19 cellular contexts compared by ENCODE assay signal in the genomic region with DNA sequence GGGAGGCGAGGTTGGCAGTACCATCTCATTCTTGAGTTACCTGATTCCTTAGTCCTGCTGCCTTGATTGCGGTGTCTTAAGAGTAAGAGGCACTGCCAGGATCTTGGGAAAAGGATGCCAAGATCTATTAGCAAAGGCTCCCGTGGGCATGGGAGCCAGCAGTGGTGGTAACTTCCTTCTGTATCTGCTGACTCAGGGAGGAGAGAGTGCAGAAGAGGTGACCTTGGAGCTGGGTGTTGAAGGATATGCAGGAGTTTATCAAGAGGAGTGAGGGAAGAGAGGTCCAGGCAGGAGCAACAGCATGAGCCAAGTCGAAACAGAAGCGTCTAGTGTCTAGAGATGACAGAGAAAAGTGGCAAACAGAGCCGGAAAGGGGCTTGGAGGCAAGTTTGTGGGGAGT. TPM values are rescaled to one million over a fixed set of nuclear protein-coding genes. Genes with fewer than 3 reads are reported as not detected.
DNase-seq lines count a peak whose midpoint lies in the region; ATAC-seq and TF ChIP-seq lines count a peak whose summit lies in the region.
"Had no signal": no experiment of that assay in that cellular context is flagged by ENCODE, and none has a peak within 500 bp of the region (broad histone marks: within the 10 kb centered on the region; RNA-seq: fewer than 3 reads in every experiment).

No MANE protein-coding gene starts in this region.

- H4K20me1 ChIP-seq in osteoblast (ENCODE audit: insufficient read depth, low read length): peaks cover 4% of the 10 kb centered on the region

- ATAC-seq in HG03460 (IDR thresholded peaks at IDR 0.05; ENCODE audit: unreplicated experiment): no peak
- ATAC-seq in HG02884 (IDR thresholded peaks at IDR 0.05; ENCODE audit: unreplicated experiment): no peak
- ATAC-seq: left lobe of liver had no signal

- intact Hi-C loops in CD14-positive monocyte (cut with micrococcal nuclease) (loop anchor here in 1 of 2 donors (2.0 to 5.0 kb wide), 2 partner anchors 40 to 67 kb away; no protein-coding TSS in a partner anchor), MCF 10A (cut with micrococcal nuclease) (no loop called here)

- H3K9me3 Mint-ChIP-seq in CD14-positive monocyte (no peaks in the 10 kb centered on the region), IgD-negative memory B cell (no peaks in the 10 kb centered on the region), MCF 10A (ENCODE audit: unreplicated experiment) (no peaks in the 10 kb centered on the region)

- no peaks in the 10 kb centered on the region for H3K27me3 ChIP-seq in osteoblast (ENCODE audit: insufficient read depth, low read length)

- no peak for TF ChIP-seq CTCF in CD14-positive monocyte (IDR thresholded peaks at IDR 0.05)
- TF ChIP-seq CTCF in MCF 10A (IDR thresholded peaks at IDR 0.05; ENCODE audit: unreplicated experiment): no peak
- no peak for TF ChIP-seq CTCF in osteoblast (IDR thresholded peaks at IDR 0.05; ENCODE audit: extremely low read depth, low read depth, low read length)

- peaks cover 21% of the 10 kb centered on the region for H3K4me1 ChIP-seq in osteoblast (ENCODE audit: insufficient read depth, low read length)

- H3K79me2 ChIP-seq in osteoblast (ENCODE audit: insufficient read depth, low read length): no peaks in the 10 kb centered on the region

- DNase-seq in CD14-positive monocyte (ENCODE audit: low spot score) (no peak), MCF 10A (ENCODE audit: unreplicated experiment) (peak; percentile 21), osteoblast (ENCODE audit: insufficient read length, low spot score, missing footprints) (peak; percentile 56), NCI-H2081 treated with DMSO at 0.1 percent for 48 hours (lab: John Stamatoyannopoulos, UW) (no peak), SKM-1 (lab: John Stamatoyannopoulos, UW; ENCODE audit: unreplicated experiment) (no peak)
- DNase-seq: activated CD4-positive, CD25-positive, alpha-beta regulatory T cell; activated naive CD4-positive, alpha-beta T cell; DMS 273 treated with DMSO at 0.1 percent for 48 hours; GF-D8; GOT3; Karpas-422; stimulated activated CD4-positive, alpha-beta T cell treated with anti-CD3 and anti-CD28 coated beads, Interleukin-2, amount 100 ng/mL, for 48 hours had no signal

- H3K36me3 ChIP-seq in osteoblast (ENCODE audit: insufficient read depth, low read length): peaks cover 13% of the 10 kb centered on the region
- H3K36me3 ChIP-seq: thoracic aorta had no signal

- H3K4me3 Mint-ChIP-seq in CD14-positive monocyte: peak overlapping the region in 1 of 2 donors; percentile 70
- H3K4me3 Mint-ChIP-seq in IgD-negative memory B cell: peak overlapping the region in 3 of 4 donors; percentile 19 to 68 (median 58)
- no peak overlapping the region for H3K4me3 Mint-ChIP-seq in MCF 10A (ENCODE audit: unreplicated experiment)

- no peak overlapping the region for H3K27ac ChIP-seq in osteoblast (ENCODE audit: low read depth, low read length)
- H3K27ac ChIP-seq: thoracic aorta had no signal

- H2AFZ ChIP-seq in osteoblast (ENCODE audit: low read length): no peak overlapping the region

- POLR2A ChIA-PET in MCF 10A (lab: Yijun Ruan, JAX): interaction anchor here (0.7 to 4.3 kb wide), 3 partner anchors 32 to 57 kb away, joined by 4 to 22 read pairs (median 14); no protein-coding TSS in a partner anchor

- peaks cover 2 to 9% (median 8%) of the 10 kb centered on the region in 3 donors for H3K27me3 Mint-ChIP-seq in CD14-positive monocyte (ENCODE audit: low read depth in 3 of 3)
- H3K27me3 Mint-ChIP-seq in IgD-negative memory B cell: peaks cover 10% of the 10 kb centered on the region
- H3K27me3 Mint-ChIP-seq in MCF 10A (ENCODE audit: insufficient read depth, unreplicated experiment): no peaks in the 10 kb centered on the region

- H3K27ac Mint-ChIP-seq in CD14-positive monocyte (peak overlapping the region; percentile 84 to 96 (median 94)), IgD-negative memory B cell (no peak overlapping the region), MCF 10A (ENCODE audit: low read depth, unreplicated experiment) (peak overlapping the region; percentile 55)

- no peaks in the 10 kb centered on the region for H3K9me3 ChIP-seq in osteoblast (ENCODE audit: low read depth, low read length)
- H3K9me3 ChIP-seq: thoracic aorta had no signal

- no peak overlapping the region for H3K4me2 ChIP-seq in osteoblast (ENCODE audit: insufficient read depth, low read length)

- H3K4me1 Mint-ChIP-seq in CD14-positive monocyte (peaks cover 41% of the 10 kb centered on the region), IgD-negative memory B cell (peaks cover 10 to 18% (median 13%) of the 10 kb centered on the region in 3 donors), MCF 10A (ENCODE audit: insufficient read depth, unreplicated experiment) (peaks cover 20% of the 10 kb centered on the region)

- CTCF ChIA-PET in MCF 10A (lab: Yijun Ruan, JAX): interaction anchor here (0.6 to 5.3 kb wide), 6 partner anchors 20 to 108 kb away, joined by 3 to 28 read pairs (median 4); no protein-coding TSS in a partner anchor

- BruUV-seq in MCF 10A (replicated peaks; lab: Mats Ljungman, UMichigan): no TSS peak

- H3K36me3 Mint-ChIP-seq in CD14-positive monocyte (peaks cover 14 to 18% of the 10 kb centered on the region in 2 donors), IgD-negative memory B cell (no peaks in the 10 kb centered on the region), MCF 10A (ENCODE audit: insufficient read depth, unreplicated experiment) (peaks cover 22% of the 10 kb centered on the region)

- no peak overlapping the region for H3K4me3 ChIP-seq in osteoblast (ENCODE audit: insufficient read depth, low read length)
- H3K4me3 ChIP-seq: thoracic aorta had no signal

RNA-seq across cellular contexts. Expression of gene MESP2, which starts 4.5 kb away (rescaled TPM):
- polyA plus RNA-seq in CD14-positive monocyte: under 1 TPM in 1 of 2 donors, not detected in 1; 0.67 TPM
- polyA plus RNA-seq in IgD-negative memory B cell: not detected
- not detected in 2 replicates for total RNA-seq in MCF 10A (2022)
- 0.72 and 1.5 TPM in 2 replicates for total RNA-seq in osteoblast
- total RNA-seq: osteocyte; T-helper 1 cell treated with Interleukin-12 subunit alpha and Interleukin-12 subunit beta and Interleukin-4 antibody, amounts not matched to agents 30 ng/mL and 1 ng/mL, for 36 hours had no signal

RNA-seq across cellular contexts. Expression of gene MESP1, which starts 29.6 kb away (rescaled TPM):
- polyA plus RNA-seq in CD14-positive monocyte: 1 to 10 TPM in 1 of 2 donors, under 1 TPM in 1; 0.06 to 1.2 TPM
- polyA plus RNA-seq in IgD-negative memory B cell: 1.8 TPM
- 0.58 and 1.6 TPM in 2 replicates for total RNA-seq in MCF 10A (2022)
- total RNA-seq in osteoblast: under 0.01 TPM in 2 replicates

RNA-seq across cellular contexts. Expression of gene ANPEP, which starts 34.1 kb away (rescaled TPM):
- 100 to 1,000 TPM in 1 of 2 donors, 10 to 100 TPM in 1; 58.4 to 108 TPM for polyA plus RNA-seq in CD14-positive monocyte
- polyA plus RNA-seq in IgD-negative memory B cell: 0.46 TPM
- 252 and 294 TPM in 2 replicates for total RNA-seq in MCF 10A (2022)
- total RNA-seq in osteoblast: 87.9 and 98.7 TPM in 2 replicates

Comparison
In these comparisons a context has a peak if more than half of its experiments do, and no peak if none do; other contexts are left out.
1. DNase-seq: peak in MCF 10A (single experiment) and osteoblast (single experiment); none in CD14-positive monocyte (single experiment), NCI-H2081 treated with DMSO at 0.1 percent for 48 hours (single experiment) and SKM-1 (single experiment).
2. H3K27ac Mint-ChIP-seq: peak in CD14-positive monocyte (7 of 7) and MCF 10A (single experiment); none in IgD-negative memory B cell (0 of 3).